Comparison of ENCODE assay signal across 13 cellular contexts in genomic region chr2:160411955-160412354, GRCh38.
A peak's percentile ranks its signal among the peaks of the same experiment; 100 is the strongest.
DNase-seq lines count a peak whose midpoint lies in the region; ATAC-seq, FAIRE-seq and TF ChIP-seq lines count a peak whose summit lies in the region.
"Had no signal": no experiment of that assay in that cellular context is flagged by ENCODE, and none has a peak within 500 bp of the region (broad histone marks: within the 10 kb centered on the region; RNA-seq: fewer than 3 reads in every experiment).

No MANE protein-coding gene starts in this region.

- RAD21 ChIA-PET in GM12878 (lab: Charles Lee; ENCODE audit: unreplicated experiment): interaction anchor here (1.0 kb wide), 1 partner anchor 582 kb away, joined by 3 read pairs; no protein-coding TSS in a partner anchor

- TF ChIP-seq CTCF in SK-N-SH (IDR thresholded peaks at IDR 0.05) (no peak), MM.1S (IDR thresholded peaks at IDR 0.05; ENCODE audit: low read length) (no peak), GM12878 (IDR thresholded peaks at IDR 0.05 in 2 of 3, conservative IDR thresholded peaks at IDR 0.05 in 1 of 3; ENCODE audit: control insufficient read depth in 2 of 3, extremely low read depth in 1 of 3, insufficient read depth in 1 of 3, low read depth in 3 of 3, low read length in 3 of 3) (no peak), right atrium auricular region (IDR thresholded peaks at IDR 0.05) (no peak)

- H4K20me1 ChIP-seq in SK-N-SH (ENCODE audit: insufficient read depth) (peaks cover 4% of the 10 kb centered on the region; the same call in 1 of the 2 replicates), MM.1S (ENCODE audit: insufficient read depth, low read length) (no peaks in the 10 kb centered on the region), GM12878 (ENCODE audit: control insufficient read depth, insufficient read depth) (no peaks in the 10 kb centered on the region)

- CTCF ChIA-PET in SK-N-SH (lab: Yijun Ruan, JAX) (interaction anchor here (0.7 to 5.5 kb wide), 2 partner anchors 17 to 88 kb away, joined by 3 to 40 read pairs; no protein-coding TSS in a partner anchor), GM12878 (lab: Yijun Ruan, JAX) (interaction anchor here (1.2 to 5.7 kb wide), 2 partner anchors 17 to 582 kb away, joined by 4 to 31 read pairs; no protein-coding TSS in a partner anchor)

- POLR2A ChIA-PET in SK-N-SH (lab: Yijun Ruan, JAX): no interaction called here
- POLR2A ChIA-PET in GM12878 (lab: Charles Lee): no interaction called here

- no peak for ATAC-seq in SK-N-SH treated with all-trans-retinoic acid at 6 μM for 48 hours
- ATAC-seq in GM12878: no peak; the same call in 2 of the 3 replicates
- ATAC-seq in HG03108 (IDR thresholded peaks at IDR 0.05; ENCODE audit: unreplicated experiment): no peak

- intact Hi-C loops in GM12878 (cut with micrococcal nuclease; ENCODE audit: unreplicated experiment): no loop called here

- H3K4me1 ChIP-seq in SK-N-SH (ENCODE audit: control insufficient read depth in 1 of 2, insufficient read depth in 2 of 2, low read depth in 1 of 2, low read length in 1 of 2) (peaks cover 5 to 40% of the 10 kb centered on the region in 2 experiments), MM.1S (ENCODE audit: low read length) (peaks cover 23% of the 10 kb centered on the region), GM12878 (ENCODE audit: control insufficient read depth, insufficient read depth, low read length) (peaks cover 8% of the 10 kb centered on the region), skeletal muscle satellite cell (ENCODE audit: control insufficient read depth, insufficient read depth, low read length) (peaks cover 51% of the 10 kb centered on the region), right atrium auricular region (peaks cover 0 to 34% of the 10 kb centered on the region in 2 donors)

- H3K9me3 ChIP-seq in SK-N-SH: no peaks in the 10 kb centered on the region
- H3K9me3 ChIP-seq in MM.1S (replicated peaks; ENCODE audit: insufficient read depth, low read length): no peaks in the 10 kb centered on the region
- no peaks in the 10 kb centered on the region; the same call in 2 of the 3 replicates for H3K9me3 ChIP-seq in GM12878 (replicated peaks; ENCODE audit: control insufficient read depth, insufficient read depth, low read length)
- no peaks in the 10 kb centered on the region for H3K9me3 ChIP-seq in skeletal muscle satellite cell (replicated peaks; ENCODE audit: low read length)
- H3K9me3 ChIP-seq in right atrium auricular region: no peaks in the 10 kb centered on the region
- H3K9me3 ChIP-seq: colonic mucosa had no signal

- H3K27me3 ChIP-seq in SK-N-SH (ENCODE audit: insufficient read depth): no peaks in the 10 kb centered on the region
- no peaks in the 10 kb centered on the region for H3K27me3 ChIP-seq in MM.1S (replicated peaks; ENCODE audit: insufficient read depth, low read length)
- peaks cover 0 to 7% of the 10 kb centered on the region in 2 experiments; a peak in 1 of 4 replicates for H3K27me3 ChIP-seq in GM12878 (replicated peaks in 1 of 2; ENCODE audit: control insufficient read depth in 2 of 2, insufficient read depth in 2 of 2, low read length in 1 of 2)
- no peaks in the 10 kb centered on the region for H3K27me3 ChIP-seq in skeletal muscle satellite cell (ENCODE audit: control insufficient read depth, insufficient read depth, low read length)
- H3K27me3 ChIP-seq in right atrium auricular region: no peaks in the 10 kb centered on the region

- 86% methylated on average over 2 of the region's 2 CpGs for WGBS in SK-N-SH (ENCODE audit: low lambda C conversion rate)
- WGBS in GM12878 (ENCODE audit: insufficient coverage, insufficient replicate concordance, low lambda C conversion rate, missing lambda C conversion rate): 0% methylated on average over 2 of the region's 2 CpGs

- peak overlapping the region; percentile 4; the same call in 1 of the 2 replicates for H3K9ac ChIP-seq in SK-N-SH
- H3K9ac ChIP-seq in MM.1S (ENCODE audit: low read length): peak overlapping the region; percentile 9; the same call in 1 of the 2 replicates
- H3K9ac ChIP-seq in GM12878 (ENCODE audit: control insufficient read depth, insufficient read depth, low read length): no peak overlapping the region
- H3K9ac ChIP-seq in skeletal muscle satellite cell (ENCODE audit: low read depth, low read length): no peak overlapping the region

- no peak for DNase-seq in SK-N-SH
- DNase-seq in MM.1S: peak; percentile 32
- no peak for DNase-seq in GM12878 (ENCODE audit: low read depth, low spot score)
- no peak for DNase-seq in NCI-H1105 (lab: John Stamatoyannopoulos, UW)
- no peak for DNase-seq in right atrium auricular region (ENCODE audit: low spot score)
- DNase-seq: colonic mucosa, DMS79, NCI-H1436 treated with DMSO at 0.1 percent for 48 hours, nephron progenitor cell had no signal

- SMC1A ChIA-PET in GM12878 (lab: Charles Lee; ENCODE audit: uncharacterized antibody, unreplicated experiment): interaction anchor here (0.9 kb wide), 1 partner anchor 9 kb away, joined by 3 read pairs; no protein-coding TSS in a partner anchor

- in situ Hi-C loops in GM12878 (cut with MboI): no loop called here

- TF ChIP-seq RAD21 in SK-N-SH (IDR thresholded peaks at IDR 0.05; ENCODE audit: low read length): no peak
- TF ChIP-seq RAD21 in GM12878 (IDR thresholded peaks at IDR 0.05; ENCODE audit: insufficient read depth, low read depth, low read length): no peak

- BruUV-seq in GM12878 (replicated peaks; lab: Mats Ljungman, UMichigan): no TSS peak

- peaks cover 22% of the 10 kb centered on the region for H3F3A ChIP-seq in SK-N-SH (replicated peaks; ENCODE audit: insufficient read depth)
- peaks cover 23% of the 10 kb centered on the region for H3F3A ChIP-seq in MM.1S (ENCODE audit: insufficient read depth, low read length)

- H3K36me3 ChIP-seq in SK-N-SH (replicated peaks in 1 of 2; ENCODE audit: control insufficient read depth in 1 of 2, insufficient read depth in 2 of 2, low read length in 1 of 2): peaks cover 0 to 7% of the 10 kb centered on the region in 2 experiments
- H3K36me3 ChIP-seq in MM.1S (replicated peaks; ENCODE audit: insufficient read depth, low read length): no peaks in the 10 kb centered on the region
- no peaks in the 10 kb centered on the region for H3K36me3 ChIP-seq in GM12878 (ENCODE audit: control insufficient read depth in 2 of 2, insufficient read depth in 2 of 2, low read length in 1 of 2)
- no peaks in the 10 kb centered on the region for H3K36me3 ChIP-seq in skeletal muscle satellite cell (ENCODE audit: insufficient read depth, low read length)
- H3K36me3 ChIP-seq in right atrium auricular region: no peaks in the 10 kb centered on the region
- H3K36me3 ChIP-seq: colonic mucosa had no signal

- H2AFZ ChIP-seq in SK-N-SH (ENCODE audit: low read depth) (no peak overlapping the region), MM.1S (ENCODE audit: low read length) (0 out of 2 replicates have a peak overlapping the region, but pooled peaks have one; percentile 8), GM12878 (ENCODE audit: control insufficient read depth, low read depth, low read length) (no peak overlapping the region)

- no peak for FAIRE-seq in GM12878 (lab: Jason Lieb, UNC)
- FAIRE-seq: A204.1 had no signal

- no peaks in the 10 kb centered on the region for H3K9me2 ChIP-seq in SK-N-SH
- H3K9me2 ChIP-seq in MM.1S (replicated peaks; ENCODE audit: insufficient read depth, low read length): no peaks in the 10 kb centered on the region

- peak overlapping the region in 1 of 2 experiments; percentile 53; a peak in 3 of 4 replicates for H3K27ac ChIP-seq in SK-N-SH (ENCODE audit: low read depth in 2 of 2, low read length in 1 of 2)
- peak overlapping the region; percentile 49; the same call in 1 of the 2 replicates for H3K27ac ChIP-seq in MM.1S (ENCODE audit: low read length)
- no peak overlapping the region for H3K27ac ChIP-seq in GM12878 (ENCODE audit: control insufficient read depth, insufficient read depth)
- peak overlapping the region in 1 of 2 donors; percentile 56 for H3K27ac ChIP-seq in right atrium auricular region

- H3K4me3 ChIP-seq in SK-N-SH (ENCODE audit: low read depth in 2 of 2, low read length in 1 of 2) (no peak overlapping the region), MM.1S (ENCODE audit: low read length) (peak overlapping the region; percentile 39), GM12878 (no peak overlapping the region), skeletal muscle satellite cell (ENCODE audit: low read length) (no peak overlapping the region), right atrium auricular region (no peak overlapping the region)
- H3K4me3 ChIP-seq: colonic mucosa had no signal

- TF ChIP-seq EP300 in SK-N-SH (IDR thresholded peaks at IDR 0.05; ENCODE audit: borderline replicate concordance in 1 of 2, low read depth in 1 of 2, low read length in 1 of 2) (no peak), GM12878 (IDR thresholded peaks at IDR 0.05; ENCODE audit: borderline replicate concordance in 1 of 2, control insufficient read depth in 1 of 2, low read depth in 2 of 2, low read length in 2 of 2) (no peak)

- peaks cover 75% of the 10 kb centered on the region for H3K79me2 ChIP-seq in SK-N-SH (ENCODE audit: insufficient read depth)
- 0 out of 2 replicates have a peak, but pooled peaks cover 3% of the 10 kb centered on the region for H3K79me2 ChIP-seq in MM.1S (ENCODE audit: low read length)
- H3K79me2 ChIP-seq in GM12878 (ENCODE audit: control insufficient read depth, insufficient read depth, low read length): no peaks in the 10 kb centered on the region

- peak overlapping the region; percentile 57 for H3K4me2 ChIP-seq in SK-N-SH
- peak overlapping the region; percentile 74 for H3K4me2 ChIP-seq in MM.1S (ENCODE audit: low read depth, low read length)
- peak overlapping the region; percentile 26 for H3K4me2 ChIP-seq in GM12878 (ENCODE audit: control insufficient read depth, insufficient read depth)
- peak overlapping the region; percentile 20 for H3K4me2 ChIP-seq in skeletal muscle satellite cell (ENCODE audit: low read length)

- TF ChIP-seq POLR2A in GM12878 (IDR thresholded peaks at IDR 0.05; ENCODE audit: low read depth, low read length): no peak

TF ChIP-seq in SK-N-SH, 30 proteins besides CTCF, POLR2A, EP300 and RAD21 (continues in another document):
- no peak for TF ChIP-seq SMC3 (IDR thresholded peaks at IDR 0.05; ENCODE audit: low read depth, low read length)
- TF ChIP-seq TAF1 (IDR thresholded peaks at IDR 0.05; ENCODE audit: borderline replicate concordance, low read depth, low read length): no peak
- no peak for TF ChIP-seq NFIC (IDR thresholded peaks at IDR 0.05; ENCODE audit: borderline replicate concordance)

TF ChIP-seq in SK-N-SH treated with all-trans-retinoic acid at 6 μM for 48 hours, 23 proteins besides CTCF, POLR2A, EP300 and RAD21 (continues in another document):
- TF ChIP-seq BACH2 (CRISPR knock-in tag; IDR thresholded peaks at IDR 0.05; ENCODE audit: borderline replicate concordance): no peak
- TF ChIP-seq TOX (CRISPR knock-in tag; IDR thresholded peaks at IDR 0.05; ENCODE audit: borderline replicate concordance): no peak
- TF ChIP-seq ZNF8 (CRISPR knock-in tag; IDR thresholded peaks at IDR 0.05): no peak
- TF ChIP-seq ISL1 (CRISPR knock-in tag; IDR thresholded peaks at IDR 0.05): no peak

TF ChIP-seq in GM12878, 131 proteins besides CTCF, POLR2A, EP300 and RAD21 (continues in another document):
- TF ChIP-seq RCOR1 (conservative IDR thresholded peaks at IDR 0.05; ENCODE audit: low read depth, low read length): no peak
- TF ChIP-seq JUND (IDR thresholded peaks at IDR 0.05; ENCODE audit: low read depth, low read length): no peak
- TF ChIP-seq SREBF2 (IDR thresholded peaks at IDR 0.05; ENCODE audit: low read length): no peak
- no peak for TF ChIP-seq FOS (IDR thresholded peaks at IDR 0.05; ENCODE audit: borderline replicate concordance, extremely low read depth, insufficient read length)

Comparison
In these comparisons a context has a peak if more than half of its experiments do, and no peak if none do; other contexts are left out.
1. H3K4me2 ChIP-seq: peak in every context shown above with its lines; median percentile 74 in MM.1S; 57 in SK-N-SH; 26 in GM12878; 20 in skeletal muscle satellite cell.
2. H3K9ac ChIP-seq: peak in SK-N-SH (single experiment) and MM.1S (single experiment); none in GM12878 (single experiment) and skeletal muscle satellite cell (single experiment).